Comparison of ENCODE assay signal across 9 cellular contexts in genomic region chr19:46753420-46754155, GRCh38. TPM values are rescaled to one million over a fixed set of nuclear protein-coding genes. Genes with fewer than 3 reads are reported as not detected.
A peak's percentile ranks its signal among the peaks of the same experiment; 100 is the strongest.
DNase-seq lines count a peak whose midpoint lies in the region; ATAC-seq and TF ChIP-seq lines count a peak whose summit lies in the region.
"Had no signal": no experiment of that assay in that cellular context is flagged by ENCODE, and none has a peak within 500 bp of the region (broad histone marks: within the 10 kb centered on the region; RNA-seq: fewer than 3 reads in every experiment).

No MANE protein-coding gene starts in this region.

- H3K4me3 Mint-ChIP-seq in central memory CD8-positive, alpha-beta T cell, result no peak overlapping the region

- DNase-seq in NCI-H1417 (lab: John Stamatoyannopoulos, UW) (peak; percentile 21 to 58 (median 23)), NCI-H1417 treated with DMSO at 0.1 percent for 48 hours (lab: John Stamatoyannopoulos, UW) (no peak), NCI-H2081 (lab: John Stamatoyannopoulos, UW) (peak; percentile 74 to 78), WERI-Rb-1 (peak; percentile 77), mucosa of gallbladder (ENCODE audit: low spot score) (peak; percentile 51), upper lobe of left lung (peak in 1 of 2 donors; percentile 63)
- DNase-seq in central memory CD8-positive, alpha-beta T cell (ENCODE audit: low spot score in 2 of 2), result peak; percentile 46 to 64

- H3K4me3 ChIP-seq in WERI-Rb-1 (ENCODE audit: low read depth, low read length), result no peak overlapping the region
- no peak overlapping the region for H3K4me3 ChIP-seq in upper lobe of left lung
- H3K4me3 ChIP-seq: BLaER1 treated with 17β-estradiol and CSF1 and Interleukin-3, amounts not matched to agents 10 nM and 100 nM had no signal

- peaks cover 3 to 25% (median 15%) of the 10 kb centered on the region in 4 donors for H3K4me1 ChIP-seq in upper lobe of left lung

- H3K36me3 Mint-ChIP-seq in central memory CD8-positive, alpha-beta T cell (ENCODE audit: insufficient read depth), result peaks cover 4% of the 10 kb centered on the region

- H3K27ac Mint-ChIP-seq in central memory CD8-positive, alpha-beta T cell (ENCODE audit: low read depth), result no peak overlapping the region

- no peaks in the 10 kb centered on the region for H3K27me3 Mint-ChIP-seq in central memory CD8-positive, alpha-beta T cell

- no peaks in the 10 kb centered on the region for H3K27me3 ChIP-seq in WERI-Rb-1 (ENCODE audit: insufficient read depth, low read depth, severe bottlenecking)
- H3K27me3 ChIP-seq in upper lobe of left lung, result no peaks in the 10 kb centered on the region
- H3K27me3 ChIP-seq: BLaER1 treated with 17β-estradiol and CSF1 and Interleukin-3, amounts not matched to agents 10 nM and 100 nM had no signal

- no peak for TF ChIP-seq EP300 in upper lobe of left lung (IDR thresholded peaks at IDR 0.05)

- H3K9me3 ChIP-seq in WERI-Rb-1 (ENCODE audit: severe bottlenecking) (no peaks in the 10 kb centered on the region), upper lobe of left lung (no peaks in the 10 kb centered on the region)
- H3K9me3 ChIP-seq: BLaER1 treated with 17β-estradiol and CSF1 and Interleukin-3, amounts not matched to agents 10 nM and 100 nM had no signal

- ATAC-seq in central memory CD8-positive, alpha-beta T cell (replicated peaks; ENCODE audit: extremely low read depth, poor library complexity, severe bottlenecking), result peak; percentile 84
- ATAC-seq in upper lobe of left lung (ENCODE audit: low FRiP score in 2 of 2), result peak; percentile 34 to 50
- ATAC-seq in GM21529 (IDR thresholded peaks at IDR 0.05; ENCODE audit: unreplicated experiment), result no peak

- H3K4me1 Mint-ChIP-seq in central memory CD8-positive, alpha-beta T cell, result peaks cover 18% of the 10 kb centered on the region

- 25 to 33% methylated on average over 4 of the region's 4 CpGs for WGBS in upper lobe of left lung, 2 donors

- H3K27ac ChIP-seq in WERI-Rb-1 (peak overlapping the region; percentile 14; the same call in 1 of the 2 replicates), upper lobe of left lung (peak overlapping the region in 2 of 4 donors; percentile 2 to 3)
- H3K27ac ChIP-seq: BLaER1 treated with 17β-estradiol and CSF1 and Interleukin-3, amounts not matched to agents 10 nM and 100 nM had no signal

- H3K36me3 ChIP-seq in WERI-Rb-1 (peaks cover 43% of the 10 kb centered on the region), upper lobe of left lung (peaks cover 0 to 28% (median 6%) of the 10 kb centered on the region in 4 donors)

- peak; percentile 57 for TF ChIP-seq CTCF in WERI-Rb-1 (IDR thresholded peaks at IDR 0.05; ENCODE audit: low read depth, low read length)
- peak in 3 of 6 experiments; percentile 29 to 43 (median 42) for TF ChIP-seq CTCF in upper lobe of left lung (IDR thresholded peaks at IDR 0.05)

- H3K9me3 Mint-ChIP-seq in central memory CD8-positive, alpha-beta T cell, result no peaks in the 10 kb centered on the region

- no peak for TF ChIP-seq POLR2A in upper lobe of left lung (IDR thresholded peaks at IDR 0.05)

RNA-seq across cellular contexts. Expression of gene STRN4, which starts 7.3 kb away (rescaled TPM):
- total RNA-seq in mucosa of gallbladder (83.9 TPM), upper lobe of left lung (100 to 1,000 TPM in 2 of 6 donors, 10 to 100 TPM in 4; 59.8 to 168 (median 83.7) TPM)

RNA-seq across cellular contexts. Expression of gene FKRP, which starts 7.7 kb away (rescaled TPM):
- 16.3 TPM for total RNA-seq in mucosa of gallbladder
- 10 to 100 TPM; 16.6 to 26.2 (median 19.3) TPM for total RNA-seq in upper lobe of left lung

RNA-seq across cellular contexts. Expression of gene SLC1A5, which starts 34.8 kb away (rescaled TPM):
- 105 TPM for total RNA-seq in mucosa of gallbladder
- total RNA-seq in upper lobe of left lung, result 100 to 1,000 TPM in 2 of 6 donors, 10 to 100 TPM in 4; 52.4 to 147 (median 83.9) TPM

RNA-seq across cellular contexts. Expression of gene PRKD2, which starts 36.7 kb away (rescaled TPM):
- total RNA-seq in mucosa of gallbladder (61.5 TPM), upper lobe of left lung (10 to 100 TPM; 25.2 to 65.4 (median 50.3) TPM)
